In the genomic region with DNA sequence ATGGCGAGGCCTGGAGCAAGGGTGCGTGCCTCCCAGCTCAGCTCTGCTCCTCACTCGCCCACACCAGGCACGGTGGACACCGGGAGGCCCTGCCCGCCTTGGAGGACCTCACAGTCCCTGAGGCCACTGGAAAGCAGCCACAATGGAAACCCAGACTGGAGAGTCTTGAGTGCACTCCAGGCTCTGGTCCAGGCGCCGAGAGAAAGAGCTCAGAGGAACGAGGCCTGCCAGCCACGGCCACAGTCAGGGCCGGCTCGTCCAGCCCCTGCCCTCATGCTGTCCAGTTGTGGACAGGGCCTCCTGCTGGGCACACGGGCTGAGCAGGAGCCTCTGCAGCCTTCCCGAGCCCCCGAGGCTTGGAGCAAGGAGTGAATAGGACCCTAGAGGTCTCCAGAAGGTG, we compare ENCODE assay signal across 17 cellular contexts.
"Had no signal": no experiment of that assay in that cellular context is flagged by ENCODE, and none has a peak within 500 bp of the region (broad histone marks: within the 10 kb centered on the region; RNA-seq: fewer than 3 reads in every experiment).

No MANE protein-coding gene starts in this region.

- ATAC-seq: natural killer cell treated with Interleukin-12 subunit alpha and Interleukin-12 subunit beta and Interleukin-15 and Interleukin-18, amount 100 ng/mL, for 72 hours; T-cell had no signal

- H3K4me3 ChIP-seq: ascending aorta, breast epithelium, prostate gland, sigmoid colon, thoracic aorta, uterus had no signal

- H3K27ac ChIP-seq: ascending aorta, breast epithelium, prostate gland, sigmoid colon, thoracic aorta, uterus had no signal

- H3K9me3 ChIP-seq: ascending aorta, breast epithelium, prostate gland, sigmoid colon, thoracic aorta, uterus had no signal

- H3K36me3 ChIP-seq: ascending aorta, breast epithelium, prostate gland, sigmoid colon, thoracic aorta, uterus had no signal

- H3K27me3 ChIP-seq: ascending aorta, breast epithelium, sigmoid colon, uterus had no signal

- DNase-seq: activated CD4-positive, alpha-beta T cell treated with anti-CD3 and anti-CD28 coated beads, Interleukin-2, amount 50 U/mL, for 1 hour; activated CD8-positive, alpha-beta memory T cell treated with anti-CD3 and anti-CD28 coated beads for 24 hours; activated CD8-positive, alpha-beta memory T cell treated with anti-CD3 and anti-CD28 coated beads, Interleukin-2, amount 50 U/mL, for 48 hours; activated effector memory CD4-positive, alpha-beta T cell treated with Interleukin-2 at 50 U/mL for 16 hours; activated naive CD4-positive, alpha-beta T cell treated with anti-CD3 and anti-CD28 coated beads, Interleukin-2, amount 50 U/mL, for 16 hours; activated T-cell treated with anti-CD3 and anti-CD28 coated beads, Interleukin-2, amount 50 U/mL, for 48 hours; cerebellar nuclear complex; effector CD4-positive, alpha-beta T cell; sigmoid colon; stimulated activated CD4-positive, alpha-beta T cell treated with anti-CD3 and anti-CD28 coated beads, Interleukin-4, amount 100 ng/mL, for 4 hours; T-cell; uterus had no signal

- H3K4me1 ChIP-seq: ascending aorta, breast epithelium, prostate gland, uterus had no signal
